15 cellular contexts compared by ENCODE assay signal in the genomic region with DNA sequence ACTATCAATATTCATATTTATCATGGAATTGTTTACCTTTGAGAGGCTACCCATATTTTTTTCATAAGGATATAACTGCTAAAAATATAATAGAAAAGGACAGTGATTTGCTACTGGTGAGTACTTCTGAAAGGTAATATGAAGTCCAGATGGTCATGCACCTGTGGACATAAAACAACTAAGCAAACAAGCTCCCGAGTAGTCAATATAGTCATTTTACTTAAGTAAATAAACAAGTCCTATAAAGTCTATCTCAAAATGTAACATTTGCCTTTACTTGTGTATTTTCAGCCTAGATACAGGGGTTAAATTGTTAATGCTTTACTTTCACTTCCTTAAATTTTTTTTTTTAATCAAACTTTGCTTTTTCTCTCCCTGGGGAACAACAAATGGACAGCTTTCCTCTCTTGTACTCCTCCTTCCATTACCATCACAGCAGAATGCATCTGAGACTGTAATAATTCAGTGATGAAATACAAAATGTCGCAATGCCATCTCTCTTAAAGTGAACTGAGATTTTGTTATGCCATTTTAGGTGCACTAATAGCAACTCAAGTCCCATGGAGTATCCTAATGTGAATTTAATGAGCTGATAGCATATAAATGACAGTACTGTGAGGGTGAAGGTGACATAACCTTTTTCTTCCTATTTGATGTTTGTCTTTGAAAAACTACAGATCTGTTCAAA.
DNase-seq lines count a peak whose midpoint lies in the region; ATAC-seq and TF ChIP-seq lines count a peak whose summit lies in the region.
"Had no signal": no experiment of that assay in that cellular context is flagged by ENCODE, and none has a peak within 500 bp of the region (broad histone marks: within the 10 kb centered on the region; RNA-seq: fewer than 3 reads in every experiment).

No MANE protein-coding gene starts in this region.

- no peaks in the 10 kb centered on the region for H3F3A ChIP-seq in SK-N-SH (replicated peaks; ENCODE audit: insufficient read depth)

- H2AFZ ChIP-seq in SK-N-SH (ENCODE audit: low read depth): no peak overlapping the region

- H3K4me2 ChIP-seq in SK-N-SH: no peak overlapping the region
- H3K4me2 ChIP-seq: smooth muscle cell had no signal

- H3K4me1 ChIP-seq in SK-N-SH (ENCODE audit: control insufficient read depth in 1 of 2, insufficient read depth in 2 of 2, low read depth in 1 of 2, low read length in 1 of 2): no peaks in the 10 kb centered on the region
- H3K4me1 ChIP-seq in CD8-positive, alpha-beta memory T cell (ENCODE audit: insufficient read depth, low read length): no peaks in the 10 kb centered on the region
- H3K4me1 ChIP-seq: upper lobe of right lung had no signal

- POLR2A ChIA-PET in SK-N-SH (lab: Yijun Ruan, JAX): no interaction called here
- POLR2A ChIA-PET in CD8-positive, alpha-beta memory T cell (lab: Charles Lee): no interaction called here

- H3K9me2 ChIP-seq in SK-N-SH: no peaks in the 10 kb centered on the region

- no peaks in the 10 kb centered on the region for H3K36me3 Mint-ChIP-seq in CD8-positive, alpha-beta memory T cell

- ATAC-seq in SK-N-SH treated with all-trans-retinoic acid at 6 μM for 48 hours (no peak), left colon (no peak), GM18520 (IDR thresholded peaks at IDR 0.05; ENCODE audit: unreplicated experiment) (no peak)
- ATAC-seq: heart left ventricle, left lobe of liver, upper lobe of right lung had no signal

- no peak overlapping the region for H3K27ac Mint-ChIP-seq in CD8-positive, alpha-beta memory T cell

- TF ChIP-seq EP300 in SK-N-SH (IDR thresholded peaks at IDR 0.05; ENCODE audit: borderline replicate concordance in 1 of 2, low read depth in 1 of 2, low read length in 1 of 2): no peak

- intact Hi-C loops in left colon (cut with DNase I, micrococcal nuclease): no loop called here

- no peaks in the 10 kb centered on the region for H3K36me3 ChIP-seq in SK-N-SH (replicated peaks in 1 of 2; ENCODE audit: control insufficient read depth in 1 of 2, insufficient read depth in 2 of 2, low read length in 1 of 2)
- H3K36me3 ChIP-seq in CD8-positive, alpha-beta memory T cell (ENCODE audit: insufficient read depth, low read length): no peaks in the 10 kb centered on the region
- H3K36me3 ChIP-seq: heart left ventricle, upper lobe of right lung, WERI-Rb-1 had no signal

- CTCF ChIA-PET in SK-N-SH (lab: Yijun Ruan, JAX): no interaction called here
- CTCF ChIA-PET in CD8-positive, alpha-beta memory T cell (lab: Charles Lee): no interaction called here

- H3K9me3 Mint-ChIP-seq in CD8-positive, alpha-beta memory T cell: peaks cover 0 to 5% (median 0%) of the 10 kb centered on the region in 5 donors

- H3K27ac ChIP-seq in SK-N-SH (ENCODE audit: low read depth in 2 of 2, low read length in 1 of 2) (no peak overlapping the region), substantia nigra (ENCODE audit: low read depth, low read length, poor library complexity, severe bottlenecking) (no peak overlapping the region)
- H3K27ac ChIP-seq in CD8-positive, alpha-beta memory T cell (ENCODE audit: low read depth, low read length): no peak overlapping the region
- H3K27ac ChIP-seq: heart left ventricle, upper lobe of right lung, WERI-Rb-1 had no signal

- no peak overlapping the region for H3K4me3 Mint-ChIP-seq in CD8-positive, alpha-beta memory T cell

- no peaks in the 10 kb centered on the region for H3K9me3 ChIP-seq in SK-N-SH
- H3K9me3 ChIP-seq in CD8-positive, alpha-beta memory T cell (ENCODE audit: low read length): no peaks in the 10 kb centered on the region
- H3K9me3 ChIP-seq: heart left ventricle, upper lobe of right lung had no signal

- TF ChIP-seq RAD21 in SK-N-SH (IDR thresholded peaks at IDR 0.05; ENCODE audit: low read length): no peak

- TF ChIP-seq CTCF in SK-N-SH (IDR thresholded peaks at IDR 0.05) (no peak), epithelial cell of esophagus (IDR thresholded peaks at IDR 0.05; ENCODE audit: insufficient read depth, low read depth, low read length, missing control alignments) (no peak)

- H3K9ac ChIP-seq in SK-N-SH: no peak overlapping the region

- 61% methylated on average over 2 of the region's 2 CpGs for WGBS in SK-N-SH (ENCODE audit: low lambda C conversion rate)

- no peaks in the 10 kb centered on the region for H3K27me3 Mint-ChIP-seq in CD8-positive, alpha-beta memory T cell

- H4K20me1 ChIP-seq in SK-N-SH (ENCODE audit: insufficient read depth): no peaks in the 10 kb centered on the region

- H3K4me3 ChIP-seq in SK-N-SH (ENCODE audit: low read depth in 2 of 2, low read length in 1 of 2): no peak overlapping the region
- no peak overlapping the region for H3K4me3 ChIP-seq in epithelial cell of esophagus (ENCODE audit: low read length)
- no peak overlapping the region for H3K4me3 ChIP-seq in CD8-positive, alpha-beta memory T cell (ENCODE audit: low read length)
- H3K4me3 ChIP-seq: heart left ventricle, smooth muscle cell, upper lobe of right lung had no signal

- H3K79me2 ChIP-seq in SK-N-SH (ENCODE audit: insufficient read depth): no peaks in the 10 kb centered on the region

- H3K4me1 Mint-ChIP-seq in CD8-positive, alpha-beta memory T cell: no peaks in the 10 kb centered on the region

- no peaks in the 10 kb centered on the region for H3K27me3 ChIP-seq in SK-N-SH (ENCODE audit: insufficient read depth)
- no peaks in the 10 kb centered on the region for H3K27me3 ChIP-seq in CD8-positive, alpha-beta memory T cell (ENCODE audit: insufficient read depth, low read length, poor library complexity, severe bottlenecking)
- H3K27me3 ChIP-seq: heart left ventricle, upper lobe of right lung had no signal

- no peak for DNase-seq in SK-N-SH
- DNase-seq in NCI-H345 treated with DMSO at 0.1 percent for 48 hours (lab: John Stamatoyannopoulos, UW; ENCODE audit: unreplicated experiment): peak; percentile 29
- peak; percentile 32 for DNase-seq in epithelial cell of esophagus (ENCODE audit: low read depth)
- DNase-seq in left colon: no peak
- DNase-seq in substantia nigra (lab: John Stamatoyannopoulos, UW): no peak
- DNase-seq in CD8-positive, alpha-beta memory T cell: no peak
- DNase-seq: amniotic stem cell, heart left ventricle, NCI-H446 treated with DMSO at 0.1 percent for 48 hours, upper lobe of right lung, WERI-Rb-1 had no signal

TF ChIP-seq in SK-N-SH treated with all-trans-retinoic acid at 6 μM for 48 hours, 23 proteins besides CTCF, POLR2A, EP300 and RAD21:
- TF ChIP-seq ZFP30 (CRISPR knock-in tag; IDR thresholded peaks at IDR 0.05) (no peak), ISL1 (CRISPR knock-in tag; IDR thresholded peaks at IDR 0.05) (peak; percentile 66), ZFP3 (CRISPR knock-in tag; IDR thresholded peaks at IDR 0.05) (no peak)
TF ChIP-seq in SK-N-SH treated with all-trans-retinoic acid at 6 μM for 48 hours: peak in this region for 1.

TF ChIP-seq in SK-N-SH, 30 proteins besides CTCF, POLR2A, EP300 and RAD21:
- TF ChIP-seq, protein P1, sequence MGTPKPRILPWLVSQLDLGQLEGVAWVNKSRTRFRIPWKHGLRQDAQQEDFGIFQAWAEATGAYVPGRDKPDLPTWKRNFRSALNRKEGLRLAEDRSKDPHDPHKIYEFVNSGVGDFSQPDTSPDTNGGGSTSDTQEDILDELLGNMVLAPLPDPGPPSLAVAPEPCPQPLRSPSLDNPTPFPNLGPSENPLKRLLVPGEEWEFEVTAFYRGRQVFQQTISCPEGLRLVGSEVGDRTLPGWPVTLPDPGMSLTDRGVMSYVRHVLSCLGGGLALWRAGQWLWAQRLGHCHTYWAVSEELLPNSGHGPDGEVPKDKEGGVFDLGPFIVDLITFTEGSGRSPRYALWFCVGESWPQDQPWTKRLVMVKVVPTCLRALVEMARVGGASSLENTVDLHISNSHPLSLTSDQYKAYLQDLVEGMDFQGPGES (IDR thresholded peaks at IDR 0.05; ENCODE audit: low read depth, low read length): no peak
- TF ChIP-seq, protein P2, sequence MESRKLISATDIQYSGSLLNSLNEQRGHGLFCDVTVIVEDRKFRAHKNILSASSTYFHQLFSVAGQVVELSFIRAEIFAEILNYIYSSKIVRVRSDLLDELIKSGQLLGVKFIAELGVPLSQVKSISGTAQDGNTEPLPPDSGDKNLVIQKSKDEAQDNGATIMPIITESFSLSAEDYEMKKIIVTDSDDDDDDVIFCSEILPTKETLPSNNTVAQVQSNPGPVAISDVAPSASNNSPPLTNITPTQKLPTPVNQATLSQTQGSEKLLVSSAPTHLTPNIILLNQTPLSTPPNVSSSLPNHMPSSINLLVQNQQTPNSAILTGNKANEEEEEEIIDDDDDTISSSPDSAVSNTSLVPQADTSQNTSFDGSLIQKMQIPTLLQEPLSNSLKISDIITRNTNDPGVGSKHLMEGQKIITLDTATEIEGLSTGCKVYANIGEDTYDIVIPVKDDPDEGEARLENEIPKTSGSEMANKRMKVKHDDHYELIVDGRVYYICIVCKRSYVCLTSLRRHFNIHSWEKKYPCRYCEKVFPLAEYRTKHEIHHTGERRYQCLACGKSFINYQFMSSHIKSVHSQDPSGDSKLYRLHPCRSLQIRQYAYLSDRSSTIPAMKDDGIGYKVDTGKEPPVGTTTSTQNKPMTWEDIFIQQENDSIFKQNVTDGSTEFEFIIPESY (IDR thresholded peaks at IDR 0.05; ENCODE audit: borderline replicate concordance, low read depth): no peak
- no peak for TF ChIP-seq FOXM1 (IDR thresholded peaks at IDR 0.05; ENCODE audit: low read depth)
- no peak for TF ChIP-seq TAF1 (IDR thresholded peaks at IDR 0.05; ENCODE audit: borderline replicate concordance, low read depth, low read length)
- no peak for TF ChIP-seq GABPA (IDR thresholded peaks at IDR 0.05; ENCODE audit: low read depth)
- TF ChIP-seq, protein P3, sequence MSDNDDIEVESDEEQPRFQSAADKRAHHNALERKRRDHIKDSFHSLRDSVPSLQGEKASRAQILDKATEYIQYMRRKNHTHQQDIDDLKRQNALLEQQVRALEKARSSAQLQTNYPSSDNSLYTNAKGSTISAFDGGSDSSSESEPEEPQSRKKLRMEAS (IDR thresholded peaks at IDR 0.05; ENCODE audit: low read depth): no peak

Comparison
In these comparisons a context has a peak if more than half of its experiments do, and no peak if none do; other contexts are left out.
1. DNase-seq: peak in NCI-H345 treated with DMSO at 0.1 percent for 48 hours (single experiment) and epithelial cell of esophagus (single experiment); none in SK-N-SH (single experiment), left colon (0 of 2), substantia nigra (0 of 49) and CD8-positive, alpha-beta memory T cell (0 of 5).